ENCODE assay signal across 17 cellular contexts in genomic region chr14:29528889-29529288, GRCh38.
A peak's percentile ranks its signal among the peaks of the same experiment; 100 is the strongest.
DNase-seq lines count a peak whose midpoint lies in the region; ATAC-seq, FAIRE-seq and TF ChIP-seq lines count a peak whose summit lies in the region.
"Had no signal": no experiment of that assay in that cellular context is flagged by ENCODE, and none has a peak within 500 bp of the region (broad histone marks: within the 10 kb centered on the region; RNA-seq: fewer than 3 reads in every experiment).

No MANE protein-coding gene starts in this region.

- H3K27me3 ChIP-seq in kidney epithelial cell (ENCODE audit: control insufficient read depth, insufficient read depth, low read length): no peaks in the 10 kb centered on the region
- H3K27me3 ChIP-seq: right atrium auricular region had no signal

- H3K36me3 ChIP-seq in kidney epithelial cell (ENCODE audit: control insufficient read depth, insufficient read depth, low read length): no peaks in the 10 kb centered on the region
- H3K36me3 ChIP-seq: right atrium auricular region had no signal

- peak; percentile 40 for ATAC-seq in GM18502 (IDR thresholded peaks at IDR 0.05; ENCODE audit: poor library complexity, unreplicated experiment)
- ATAC-seq: activated CD4-positive, CD25-positive, alpha-beta regulatory T cell treated with anti-CD3 and anti-CD28 coated beads, Interleukin-2, amount 50 U/mL, for 24 hours; T-helper 17 cell had no signal

- H3K4me3 ChIP-seq in kidney epithelial cell (ENCODE audit: low read depth, low read length): no peak overlapping the region
- H3K4me3 ChIP-seq: right atrium auricular region had no signal

- no peak for FAIRE-seq in RCC 7860 (lab: Jason Lieb, UNC)
- FAIRE-seq: GM12892, GM19239 had no signal

- DNase-seq in NCI-H1417 (lab: John Stamatoyannopoulos, UW): peak; percentile 32 to 84 (median 38)
- DNase-seq in NCI-H748 (lab: John Stamatoyannopoulos, UW; ENCODE audit: unreplicated experiment): peak; percentile 82
- peak; percentile 1 for DNase-seq in kidney epithelial cell (ENCODE audit: low read depth)
- no peak for DNase-seq in GM19238 (ENCODE audit: insufficient read length, low spot score)
- DNase-seq in activated CD8-positive, alpha-beta memory T cell treated with anti-CD3 and anti-CD28 coated beads for 24 hours: no peak
- no peak for DNase-seq in RCC 7860 (ENCODE audit: low spot score)
- no peak for DNase-seq in central memory CD4-positive, alpha-beta T cell
- DNase-seq: activated naive CD4-positive, alpha-beta T cell treated with anti-CD3 and anti-CD28 coated beads, Interleukin-2, amount 10 ng/mL, durations not matched to agents 7 days and 5 days; caudate nucleus; foreskin melanocyte; stimulated activated CD4-positive, alpha-beta T cell treated with anti-CD3 and anti-CD28 coated beads, Interleukin-1b, Interleukin-23, amount 100 ng/mL, for 48 hours; T-helper 17 cell had no signal

- TF ChIP-seq CTCF in kidney epithelial cell (IDR thresholded peaks at IDR 0.05; ENCODE audit: insufficient read depth, low read length, poor library complexity, severe bottlenecking): no peak

Comparison
In these comparisons a context has a peak if more than half of its experiments do, and no peak if none do; other contexts are left out.
1. DNase-seq: peak in NCI-H1417 (3 of 3), NCI-H748 (single experiment) and kidney epithelial cell (single experiment); none in GM19238 (single experiment), activated CD8-positive, alpha-beta memory T cell treated with anti-CD3 and anti-CD28 coated beads for 24 hours (single experiment), RCC 7860 (single experiment) and central memory CD4-positive, alpha-beta T cell (single experiment).